2 cellular contexts compared by ENCODE assay signal in the genomic region with DNA sequence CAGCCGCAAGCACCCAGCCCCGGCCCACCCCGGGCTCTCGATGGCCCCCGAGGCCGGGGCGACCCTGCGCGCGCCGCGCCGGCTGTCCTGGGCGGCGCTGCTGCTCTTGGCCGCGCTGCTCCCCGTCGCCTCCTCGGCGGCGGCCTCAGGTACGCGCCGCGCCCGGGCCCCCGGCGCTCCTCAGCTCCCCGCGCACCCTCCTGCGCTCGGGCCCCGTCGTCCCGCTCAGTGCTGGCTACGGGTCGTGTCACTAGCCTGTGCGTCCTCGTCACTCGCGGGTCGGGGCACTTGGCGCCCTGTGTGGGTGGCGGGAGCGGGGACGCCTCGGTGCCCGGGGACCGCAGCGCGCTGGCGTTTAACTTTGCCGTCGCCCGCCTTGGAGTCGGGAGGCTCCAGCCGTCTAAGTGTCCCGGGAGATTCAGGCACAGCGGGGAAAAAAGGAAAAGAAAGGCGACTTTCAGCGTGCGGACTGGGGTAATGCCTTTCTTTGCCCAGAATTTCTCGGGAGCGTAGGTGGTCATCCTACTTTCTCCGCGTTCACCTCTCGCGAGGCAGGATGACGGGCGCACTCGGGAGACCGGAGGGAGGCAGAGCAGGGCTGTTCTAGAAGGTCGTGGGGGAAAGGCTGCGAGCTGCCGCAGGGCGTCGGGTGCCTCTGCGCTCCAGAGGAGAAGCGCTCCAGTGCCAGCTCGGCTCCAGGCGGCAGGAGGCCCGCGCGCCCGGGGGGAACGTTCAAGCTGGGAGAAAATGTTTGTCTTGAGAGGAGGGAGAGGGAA.
TF ChIP-seq lines count a peak whose summit lies in the region.

No MANE protein-coding gene starts in this region.

TF ChIP-seq in SK-N-SH, 30 proteins besides CTCF, POLR2A, EP300 and RAD21 (continued from another document):
- TF ChIP-seq, protein P1, sequence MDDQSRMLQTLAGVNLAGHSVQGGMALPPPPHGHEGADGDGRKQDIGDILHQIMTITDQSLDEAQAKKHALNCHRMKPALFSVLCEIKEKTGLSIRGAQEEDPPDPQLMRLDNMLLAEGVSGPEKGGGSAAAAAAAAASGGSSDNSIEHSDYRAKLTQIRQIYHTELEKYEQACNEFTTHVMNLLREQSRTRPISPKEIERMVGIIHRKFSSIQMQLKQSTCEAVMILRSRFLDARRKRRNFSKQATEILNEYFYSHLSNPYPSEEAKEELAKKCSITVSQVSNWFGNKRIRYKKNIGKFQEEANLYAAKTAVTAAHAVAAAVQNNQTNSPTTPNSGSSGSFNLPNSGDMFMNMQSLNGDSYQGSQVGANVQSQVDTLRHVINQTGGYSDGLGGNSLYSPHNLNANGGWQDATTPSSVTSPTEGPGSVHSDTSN (IDR thresholded peaks at IDR 0.05), result no peak
- TF ChIP-seq MAX (IDR thresholded peaks at IDR 0.05; ENCODE audit: low read depth), result no peak

TF ChIP-seq in SK-N-SH treated with all-trans-retinoic acid at 6 μM for 48 hours, 23 proteins besides CTCF, POLR2A, EP300 and RAD21 (continued from another document):
- no peak for TF ChIP-seq CSRNP3 (CRISPR knock-in tag; IDR thresholded peaks at IDR 0.05)
- TF ChIP-seq TSHZ2 (CRISPR knock-in tag; IDR thresholded peaks at IDR 0.05), result no peak
